ENCODE assay signal across 1 cellular context in the genomic region with DNA sequence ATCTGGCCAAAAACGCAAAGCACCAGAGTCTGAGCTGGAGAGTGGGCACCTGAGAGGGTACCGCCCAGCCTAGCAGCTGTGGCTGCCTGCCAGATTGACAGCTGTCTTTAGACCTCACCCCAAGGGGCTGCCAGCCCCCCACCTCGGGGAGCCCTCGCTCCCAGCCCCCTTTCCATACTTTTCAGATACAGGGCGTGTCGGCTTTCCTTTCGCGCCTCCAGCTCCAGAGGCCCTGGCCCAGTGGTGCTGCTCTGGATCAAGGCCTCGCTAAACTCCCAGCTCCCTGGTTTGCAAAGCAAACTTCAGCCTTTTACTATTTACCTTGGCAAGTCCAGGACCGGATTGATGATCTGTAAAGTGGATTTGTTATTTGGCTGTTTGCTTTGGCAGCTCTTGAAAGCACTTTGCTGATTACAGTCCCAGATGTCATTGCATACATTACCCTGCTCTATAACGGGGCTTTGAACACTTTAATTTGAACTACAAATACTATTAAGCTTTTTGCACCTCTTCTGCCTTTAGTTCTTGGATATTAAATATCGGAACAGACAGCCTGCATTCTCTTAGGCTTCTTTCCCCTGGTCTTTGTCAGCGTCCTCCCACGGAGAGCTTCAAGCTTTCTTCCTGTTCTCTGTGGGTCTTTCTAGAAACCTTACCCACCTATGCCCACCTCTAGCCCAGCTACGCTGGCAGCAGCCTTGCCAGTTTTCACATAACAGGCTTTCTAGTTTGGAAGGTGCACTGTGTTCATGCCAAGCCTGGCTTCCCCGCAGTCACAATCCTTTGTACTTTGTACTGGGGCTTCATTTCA.
TF ChIP-seq lines count a peak whose summit lies in the region.

No MANE protein-coding gene starts in this region.

TF ChIP-seq in HepG2, 621 proteins besides CTCF, POLR2A, EP300 and RAD21 (continued from another document and continues in another):
- TF ChIP-seq GABPA (IDR thresholded peaks at IDR 0.05; ENCODE audit: low read depth, low read length) (no peak), GABPA (CRISPR knock-in tag; IDR thresholded peaks at IDR 0.05; ENCODE audit: low read depth) (peak; percentile 56; the same call in 1 of the 2 replicates), ARNTL (CRISPR knock-in tag; IDR thresholded peaks at IDR 0.05) (peak; percentile 92), ATF2 (CRISPR knock-in tag; IDR thresholded peaks at IDR 0.05) (peak; percentile 95), ATF5 (CRISPR knock-in tag; IDR thresholded peaks at IDR 0.05; ENCODE audit: low read depth) (peak; percentile 36; the same call in 1 of the 2 replicates), ZSCAN9 (CRISPR knock-in tag; IDR thresholded peaks at IDR 0.05; ENCODE audit: borderline replicate concordance) (peak; percentile 84; the same call in 1 of the 2 replicates), JUND (CRISPR knock-in tag; IDR thresholded peaks at IDR 0.05) (no peak; the same call in 1 of the 2 replicates), ZMAT5 (CRISPR knock-in tag; IDR thresholded peaks at IDR 0.05; ENCODE audit: borderline replicate concordance, low read depth) (no peak), ZNF788 (CRISPR knock-in tag; IDR thresholded peaks at IDR 0.05; ENCODE audit: borderline replicate concordance) (peak; percentile 38; the same call in 1 of the 2 replicates), ZNF256 (CRISPR knock-in tag; conservative IDR thresholded peaks at IDR 0.05) (no peak; the same call in 1 of the 2 replicates), ZNF562 (CRISPR knock-in tag; IDR thresholded peaks at IDR 0.05; ENCODE audit: borderline replicate concordance) (no peak), POGZ (CRISPR knock-in tag; IDR thresholded peaks at IDR 0.05) (no peak; the same call in 1 of the 2 replicates), HDAC2 (CRISPR knock-in tag; IDR thresholded peaks at IDR 0.05) (peak; percentile 99), ZNF510 (CRISPR knock-in tag; IDR thresholded peaks at IDR 0.05; ENCODE audit: low read depth) (peak; percentile 91), MTA1 (CRISPR knock-in tag; IDR thresholded peaks at IDR 0.05; ENCODE audit: borderline replicate concordance) (peak; percentile 40), HOXA3 (CRISPR knock-in tag; IDR thresholded peaks at IDR 0.05) (peak; percentile 80), ATF7-NPFF (CRISPR knock-in tag; IDR thresholded peaks at IDR 0.05; ENCODE audit: low read depth) (peak; percentile 92), ZNF670 (CRISPR knock-in tag; IDR thresholded peaks at IDR 0.05; ENCODE audit: borderline replicate concordance) (peak; percentile 92), ZBTB7B (CRISPR knock-in tag; IDR thresholded peaks at IDR 0.05) (peak; percentile 90), MAFK (conservative IDR thresholded peaks at IDR 0.05 in 1 of 2, IDR thresholded peaks at IDR 0.05 in 1 of 2; ENCODE audit: low read length in 2 of 2) (peak in 1 of 2 experiments; percentile 24; a peak in 2 of 4 replicates), ZNF775 (CRISPR knock-in tag; IDR thresholded peaks at IDR 0.05; ENCODE audit: borderline replicate concordance) (peak; percentile 91; the same call in 1 of the 2 replicates), ZNF589 (CRISPR knock-in tag; conservative IDR thresholded peaks at IDR 0.05) (peak; percentile 34; the same call in 1 of the 2 replicates), ZNF790 (CRISPR knock-in tag; IDR thresholded peaks at IDR 0.05; ENCODE audit: borderline replicate concordance) (peak; percentile 32; the same call in 1 of the 2 replicates), ZKSCAN1 (IDR thresholded peaks at IDR 0.05; ENCODE audit: low read length) (no peak), ARID5B (CRISPR knock-in tag; IDR thresholded peaks at IDR 0.05) (peak; percentile 98), TBX2 (CRISPR knock-in tag; IDR thresholded peaks at IDR 0.05; ENCODE audit: borderline replicate concordance) (peak; percentile 100), TCF12 (IDR thresholded peaks at IDR 0.05) (no peak), TCF12 (CRISPR knock-in tag; IDR thresholded peaks at IDR 0.05) (peak; percentile 56; the same call in 1 of the 2 replicates), MIER3 (CRISPR knock-in tag; IDR thresholded peaks at IDR 0.05; ENCODE audit: borderline replicate concordance) (peak; percentile 76), CEBPG (CRISPR knock-in tag; IDR thresholded peaks at IDR 0.05) (peak; percentile 91), ZNF550 (CRISPR knock-in tag; IDR thresholded peaks at IDR 0.05; ENCODE audit: borderline replicate concordance) (no peak), ZNF441 (CRISPR knock-in tag; IDR thresholded peaks at IDR 0.05; ENCODE audit: borderline replicate concordance) (peak; percentile 48; the same call in 1 of the 2 replicates), ZNF839 (CRISPR knock-in tag; IDR thresholded peaks at IDR 0.05; ENCODE audit: borderline replicate concordance) (0 out of 2 replicates have a peak, but pooled peaks have one; percentile 40), FOSL1 (CRISPR knock-in tag; IDR thresholded peaks at IDR 0.05; ENCODE audit: borderline replicate concordance) (peak; percentile 25; the same call in 1 of the 2 replicates), ZNF205 (CRISPR knock-in tag; IDR thresholded peaks at IDR 0.05) (0 out of 2 replicates have a peak, but pooled peaks have one; percentile 25), TARDBP (CRISPR knock-in tag; IDR thresholded peaks at IDR 0.05) (peak; percentile 99), GATA4 (IDR thresholded peaks at IDR 0.05; ENCODE audit: borderline replicate concordance, low read depth) (peak; percentile 97), FOXO1 (CRISPR knock-in tag; IDR thresholded peaks at IDR 0.05) (peak; percentile 89), NR2C2 (CRISPR knock-in tag; IDR thresholded peaks at IDR 0.05; ENCODE audit: borderline replicate concordance) (peak; percentile 75), ZFP91 (CRISPR knock-in tag; IDR thresholded peaks at IDR 0.05; ENCODE audit: borderline replicate concordance) (peak; percentile 69), ZNF343 (CRISPR knock-in tag; IDR thresholded peaks at IDR 0.05) (peak; percentile 48; the same call in 1 of the 2 replicates), KLF11 (CRISPR knock-in tag; IDR thresholded peaks at IDR 0.05) (peak; percentile 90), KLF6 (CRISPR knock-in tag; IDR thresholded peaks at IDR 0.05) (peak; percentile 63; the same call in 1 of the 2 replicates), ZFP41 (CRISPR knock-in tag; IDR thresholded peaks at IDR 0.05; ENCODE audit: borderline replicate concordance) (no peak; the same call in 1 of the 2 replicates), JUNB (CRISPR knock-in tag; IDR thresholded peaks at IDR 0.05; ENCODE audit: borderline replicate concordance) (no peak), MZF1 (CRISPR knock-in tag; IDR thresholded peaks at IDR 0.05; ENCODE audit: borderline replicate concordance) (no peak), TOE1 (CRISPR knock-in tag; IDR thresholded peaks at IDR 0.05) (no peak)
- TF ChIP-seq, protein P1, sequence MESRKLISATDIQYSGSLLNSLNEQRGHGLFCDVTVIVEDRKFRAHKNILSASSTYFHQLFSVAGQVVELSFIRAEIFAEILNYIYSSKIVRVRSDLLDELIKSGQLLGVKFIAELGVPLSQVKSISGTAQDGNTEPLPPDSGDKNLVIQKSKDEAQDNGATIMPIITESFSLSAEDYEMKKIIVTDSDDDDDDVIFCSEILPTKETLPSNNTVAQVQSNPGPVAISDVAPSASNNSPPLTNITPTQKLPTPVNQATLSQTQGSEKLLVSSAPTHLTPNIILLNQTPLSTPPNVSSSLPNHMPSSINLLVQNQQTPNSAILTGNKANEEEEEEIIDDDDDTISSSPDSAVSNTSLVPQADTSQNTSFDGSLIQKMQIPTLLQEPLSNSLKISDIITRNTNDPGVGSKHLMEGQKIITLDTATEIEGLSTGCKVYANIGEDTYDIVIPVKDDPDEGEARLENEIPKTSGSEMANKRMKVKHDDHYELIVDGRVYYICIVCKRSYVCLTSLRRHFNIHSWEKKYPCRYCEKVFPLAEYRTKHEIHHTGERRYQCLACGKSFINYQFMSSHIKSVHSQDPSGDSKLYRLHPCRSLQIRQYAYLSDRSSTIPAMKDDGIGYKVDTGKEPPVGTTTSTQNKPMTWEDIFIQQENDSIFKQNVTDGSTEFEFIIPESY (CRISPR knock-in tag; IDR thresholded peaks at IDR 0.05) = peak; percentile 72; the same call in 1 of the 2 replicates
- TF ChIP-seq, protein P2, sequence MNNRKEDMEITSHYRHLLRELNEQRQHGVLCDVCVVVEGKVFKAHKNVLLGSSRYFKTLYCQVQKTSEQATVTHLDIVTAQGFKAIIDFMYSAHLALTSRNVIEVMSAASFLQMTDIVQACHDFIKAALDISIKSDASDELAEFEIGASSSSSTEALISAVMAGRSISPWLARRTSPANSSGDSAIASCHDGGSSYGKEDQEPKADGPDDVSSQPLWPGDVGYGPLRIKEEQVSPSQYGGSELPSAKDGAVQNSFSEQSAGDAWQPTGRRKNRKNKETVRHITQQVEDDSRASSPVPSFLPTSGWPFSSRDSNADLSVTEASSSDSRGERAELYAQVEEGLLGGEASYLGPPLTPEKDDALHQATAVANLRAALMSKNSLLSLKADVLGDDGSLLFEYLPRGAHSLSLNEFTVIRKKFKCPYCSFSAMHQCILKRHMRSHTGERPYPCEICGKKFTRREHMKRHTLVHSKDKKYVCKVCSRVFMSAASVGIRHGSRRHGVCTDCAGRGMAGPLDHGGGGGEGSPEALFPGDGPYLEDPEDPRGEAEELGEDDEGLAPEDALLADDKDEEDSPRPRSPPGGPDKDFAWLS (CRISPR knock-in tag; IDR thresholded peaks at IDR 0.05; ENCODE audit: borderline replicate concordance) = peak; percentile 95; the same call in 1 of the 2 replicates
- TF ChIP-seq, protein P3, sequence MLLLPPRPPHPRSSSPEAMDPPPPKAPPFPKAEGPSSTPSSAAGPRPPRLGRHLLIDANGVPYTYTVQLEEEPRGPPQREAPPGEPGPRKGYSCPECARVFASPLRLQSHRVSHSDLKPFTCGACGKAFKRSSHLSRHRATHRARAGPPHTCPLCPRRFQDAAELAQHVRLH (CRISPR knock-in tag; IDR thresholded peaks at IDR 0.05; ENCODE audit: borderline replicate concordance, low read depth) = no peak
